27 cellular contexts compared by ENCODE assay signal in genomic region chr14:95681153-95681552, GRCh38. TPM values are rescaled to one million over a fixed set of nuclear protein-coding genes. Genes with fewer than 3 reads are reported as not detected.
"Had no signal": no experiment of that assay in that cellular context is flagged by ENCODE, and none has a peak within 500 bp of the region (broad histone marks: within the 10 kb centered on the region; RNA-seq: fewer than 3 reads in every experiment).

No MANE protein-coding gene starts in this region.

- DNase-seq: activated B cell treated with CpG ODN at 0.5 μM for 24 hours; activated CD4-positive, alpha-beta T cell treated with anti-CD3 and anti-CD28 coated beads, Interleukin-2, amount 50 U/mL, for 1 hour; activated CD8-positive, alpha-beta T cell treated with anti-CD3 and anti-CD28 coated beads for 36 hours; activated naive CD8-positive, alpha-beta T cell treated with anti-CD3 and anti-CD28 coated beads, Interleukin-2, amount 50 U/mL, for 24 hours; activated T-cell treated with anti-CD3 and anti-CD28 coated beads, Interleukin-2, amount 50 U/mL, for 48 hours; amygdala; caudate nucleus; foreskin fibroblast; hippocampal formation; left cardiac atrium; mammary epithelial cell; naive thymus-derived CD4-positive, alpha-beta T cell; ovary; stimulated activated CD4-positive, alpha-beta T cell treated with anti-CD3 and anti-CD28 coated beads, Interleukin-4, amount 100 ng/mL, for 24 hours; uterus had no signal

- H3K27me3 ChIP-seq: ovary, uterus had no signal

- H3K27ac ChIP-seq: ovary, skin epidermis, uterus had no signal

- H3K36me3 ChIP-seq: ovary, uterus had no signal

- H3K9me3 ChIP-seq: ovary, uterus had no signal

- H3K4me3 ChIP-seq: ovary, skin epidermis, uterus had no signal

- H3K4me1 ChIP-seq: uterus had no signal

- ATAC-seq: activated CD8-positive, alpha-beta T cell treated with anti-CD3 and anti-CD28 coated beads for 36 hours; activated naive CD8-positive, alpha-beta T cell treated with anti-CD3 and anti-CD28 coated beads, Interleukin-2, amount 50 U/mL, for 24 hours; esophagus mucosa; left cardiac atrium; naive thymus-derived CD4-positive, alpha-beta T cell; sciatic nerve; stimulated activated effector memory CD8-positive, alpha-beta T cell treated with anti-CD3 and anti-CD28 coated beads, Interleukin-12 subunit alpha, Interleukin-12 subunit beta, amount 100 ng/mL, for 72 hours had no signal

RNA-seq across cellular contexts. Expression of gene TCL1B, which starts 5.1 kb away (rescaled TPM):
- total RNA-seq: activated CD8-positive, alpha-beta T cell treated with anti-CD3 and anti-CD28 coated beads for 36 hours; activated T-helper 2 cell treated with anti-CD3 and anti-CD28 coated beads, Interferon-gamma antibody, Interleukin-2, Interleukin-4, amounts not matched to agents 10 μg/mL and 5 μg/mL and 100 μg/mL, durations not matched to agents 14 hours and 24 hours and 36 hours; esophagus mucosa; left cardiac atrium; mammary epithelial cell; mesothelial cell of epicardium; ovary; progenitor cell of endocrine pancreas; renal cortical epithelial cell; sciatic nerve; subcutaneous adipose tissue had no signal
- polyA plus RNA-seq: keratinocyte; liver; mammary epithelial cell; naive thymus-derived CD4-positive, alpha-beta T cell; neural cell had no signal

RNA-seq across cellular contexts. Expression of gene TCL1A, which starts 32.8 kb away (rescaled TPM):
- total RNA-seq: activated T-helper 2 cell treated with anti-CD3 and anti-CD28 coated beads, Interferon-gamma antibody, Interleukin-2, Interleukin-4, amounts not matched to agents 10 μg/mL and 5 μg/mL and 100 μg/mL, durations not matched to agents 14 hours and 24 hours and 36 hours; left cardiac atrium; mammary epithelial cell; mesothelial cell of epicardium; ovary; progenitor cell of endocrine pancreas; renal cortical epithelial cell; subcutaneous adipose tissue had no signal
- polyA plus RNA-seq: keratinocyte, mammary epithelial cell, neural cell had no signal
